20 cellular contexts compared by ENCODE assay signal in genomic region chr10:98193030-98193429, GRCh38. TPM values are rescaled to one million over a fixed set of nuclear protein-coding genes. Genes with fewer than 3 reads are reported as not detected.
DNase-seq lines count a peak whose midpoint lies in the region; ATAC-seq, FAIRE-seq and TF ChIP-seq lines count a peak whose summit lies in the region.
"Had no signal": no experiment of that assay in that cellular context is flagged by ENCODE, and none has a peak within 500 bp of the region (broad histone marks: within the 10 kb centered on the region; RNA-seq: fewer than 3 reads in every experiment).

No MANE protein-coding gene starts in this region.

- DNase-seq in HepG2 (ENCODE audit: low spot score) = no peak
- no peak for DNase-seq in right lobe of liver
- DNase-seq in IMR-90 = no peak
- DNase-seq in mucosa of descending colon = no peak
- DNase-seq: ACHN; AML-193; BE2C; CD4-positive, alpha-beta T cell; CD8-positive, alpha-beta memory T cell; DMS53; DMS79 treated with DMSO at 0.1 percent for 48 hours; GF-D8; GM23248; HFFc6 had no signal

- no peak overlapping the region for H2BK15ac ChIP-seq in IMR-90 (ENCODE audit: low read depth, low read length)

- no peak overlapping the region for H3K14ac ChIP-seq in IMR-90 (replicated peaks; ENCODE audit: low read depth, low read length)

- H3K18ac ChIP-seq in IMR-90 (ENCODE audit: low read depth, low read length) = no peak overlapping the region

- no peak for TF ChIP-seq POLR2A in HepG2 (IDR thresholded peaks at IDR 0.05; ENCODE audit: insufficient read depth in 1 of 2, low read depth in 2 of 2, low read length in 2 of 2)
- no peak for TF ChIP-seq POLR2A in right lobe of liver (IDR thresholded peaks at IDR 0.05)
- no peak for TF ChIP-seq POLR2A in IMR-90 (IDR thresholded peaks at IDR 0.05; ENCODE audit: low read depth, low read length)

- in situ Hi-C loops in HepG2 (cut with HindIII; ENCODE audit: extremely low pct_ligation_motif_present, low pct_unique_long_range_greater_than_20kb) (no loop called here), IMR-90 (cut with MboI; ENCODE audit: low sequenced_read_pairs) (no loop called here)

- no peak for TF ChIP-seq RAD21 in HepG2 (CRISPR knock-in tag; IDR thresholded peaks at IDR 0.05)
- no peak for TF ChIP-seq RAD21 in IMR-90 (IDR thresholded peaks at IDR 0.05; ENCODE audit: low read length)

- H3K4me2 ChIP-seq in HepG2 (ENCODE audit: low read depth, low read length) = no peak overlapping the region
- no peak overlapping the region for H3K4me2 ChIP-seq in IMR-90 (ENCODE audit: low read depth, low read length)
- H3K4me2 ChIP-seq: BLaER1 treated with 17β-estradiol and CSF1 and Interleukin-3, amounts not matched to agents 10 nM and 100 nM had no signal

- TF ChIP-seq CTCF in HepG2 (CRISPR knock-in tag; IDR thresholded peaks at IDR 0.05) = no peak
- TF ChIP-seq CTCF in right lobe of liver (IDR thresholded peaks at IDR 0.05) = no peak
- TF ChIP-seq CTCF in IMR-90 (conservative IDR thresholded peaks at IDR 0.05; ENCODE audit: low read depth, low read length) = no peak
- TF ChIP-seq CTCF in mucosa of descending colon (IDR thresholded peaks at IDR 0.05) = no peak

- intact Hi-C loops in HepG2 (cut with micrococcal nuclease; ENCODE audit: unreplicated experiment) = no loop called here
- intact Hi-C loops in right lobe of liver (cut with DNase I) = no loop called here
- intact Hi-C loops in IMR-90 (cut with micrococcal nuclease) = no loop called here
- intact Hi-C loops in mucosa of descending colon (cut with DNase I, micrococcal nuclease) = no loop called here

- no peak overlapping the region for H4K5ac ChIP-seq in IMR-90 (ENCODE audit: low read depth, low read length)

- H2BK120ac ChIP-seq in IMR-90 (ENCODE audit: low read depth, low read length) = no peak overlapping the region

- TF ChIP-seq EP300 in HepG2 (IDR thresholded peaks at IDR 0.05; ENCODE audit: low read depth in 2 of 2, low read length in 2 of 2) = no peak
- TF ChIP-seq EP300 in HepG2 (CRISPR knock-in tag; IDR thresholded peaks at IDR 0.05; ENCODE audit: borderline replicate concordance) = no peak

- 0 out of 5 replicates have a peak, but pooled peaks cover 0 to under 1% of the 10 kb centered on the region in 2 experiments for H3K36me3 ChIP-seq in HepG2 (replicated peaks in 1 of 2; ENCODE audit: control insufficient read depth in 1 of 2, insufficient read depth in 2 of 2, low read length in 2 of 2)
- H3K36me3 ChIP-seq in right lobe of liver = no peaks in the 10 kb centered on the region
- H3K36me3 ChIP-seq in IMR-90 (ENCODE audit: control insufficient read depth, insufficient read depth, low read length) = no peaks in the 10 kb centered on the region; the same call in 1 of the 2 replicates
- no peaks in the 10 kb centered on the region for H3K36me3 ChIP-seq in mucosa of descending colon (ENCODE audit: low read depth)

- no TSS peak for BruUV-seq in HepG2 (replicated peaks; lab: Mats Ljungman, UMichigan)
- BruUV-seq in IMR-90 (replicated peaks; lab: Mats Ljungman, UMichigan) = no TSS peak

- no peak overlapping the region for H3K23ac ChIP-seq in IMR-90 (ENCODE audit: low read depth, low read length)

- H2BK5ac ChIP-seq in IMR-90 (ENCODE audit: low read depth, low read length, poor library complexity, severe bottlenecking) = no peak overlapping the region

- no peak overlapping the region for H2BK20ac ChIP-seq in IMR-90 (ENCODE audit: low read depth, low read length)

- no peak overlapping the region for H4K91ac ChIP-seq in IMR-90 (ENCODE audit: insufficient read depth, low read depth, low read length)

- no peak overlapping the region for H4K8ac ChIP-seq in IMR-90 (ENCODE audit: low read depth in 2 of 2, low read length in 2 of 2)

- H3K9me1 ChIP-seq in IMR-90 (ENCODE audit: insufficient read depth, low read length) = no peaks in the 10 kb centered on the region

- dilution Hi-C loops in IMR-90 (cut with HindIII; ENCODE audit: low sequenced_read_pairs, unreplicated experiment) = no loop called here

- H3K4me1 ChIP-seq in HepG2 (ENCODE audit: insufficient read depth, low read length) (no peaks in the 10 kb centered on the region; the same call in 1 of the 2 replicates), right lobe of liver (no peaks in the 10 kb centered on the region), IMR-90 (ENCODE audit: control insufficient read depth, insufficient read depth, low read length) (no peaks in the 10 kb centered on the region), mucosa of descending colon (ENCODE audit: low read depth) (no peaks in the 10 kb centered on the region)
- H3K4me1 ChIP-seq: BE2C, HAP-1 had no signal

- H3K4me3 ChIP-seq in HepG2 (replicated peaks in 1 of 3; ENCODE audit: insufficient read depth in 1 of 3, low read depth in 2 of 3, low read length in 3 of 3) (no peak overlapping the region), right lobe of liver (no peak overlapping the region), IMR-90 (ENCODE audit: insufficient read depth, low read depth, low read length) (no peak overlapping the region), mucosa of descending colon (no peak overlapping the region)
- H3K4me3 ChIP-seq: BLaER1 treated with 17β-estradiol and CSF1 and Interleukin-3, amounts not matched to agents 10 nM and 100 nM; GM23248; HAP-1 had no signal

- H3K79me2 ChIP-seq in HepG2 (ENCODE audit: insufficient read depth, low read length) = no peaks in the 10 kb centered on the region

- H3K9me3 ChIP-seq in HepG2 (ENCODE audit: low read length) = no peaks in the 10 kb centered on the region
- no peaks in the 10 kb centered on the region for H3K9me3 ChIP-seq in right lobe of liver
- no peaks in the 10 kb centered on the region for H3K9me3 ChIP-seq in IMR-90 (ENCODE audit: control insufficient read depth, insufficient read depth, low read length)
- H3K9me3 ChIP-seq in mucosa of descending colon = no peaks in the 10 kb centered on the region
- H3K9me3 ChIP-seq: BE2C, HAP-1 had no signal

- no peak overlapping the region for H3K27ac ChIP-seq in HepG2 (ENCODE audit: extremely low read length, insufficient read depth, low read length)
- no peak overlapping the region for H3K27ac ChIP-seq in right lobe of liver
- no peak overlapping the region for H3K27ac ChIP-seq in IMR-90 (ENCODE audit: insufficient read depth, low read length)
- H3K27ac ChIP-seq: 22Rv1; BLaER1 treated with 17β-estradiol and CSF1 and Interleukin-3, amounts not matched to agents 10 nM and 100 nM; GM23248 had no signal

- WGBS in HepG2 (ENCODE audit: low lambda C conversion rate) = 97% methylated on average over 2 of the region's 2 CpGs
- 75% methylated on average over 2 of the region's 2 CpGs for WGBS in right lobe of liver (ENCODE audit: insufficient coverage, low coverage, low lambda C conversion rate, missing lambda C conversion rate)
- no CpG with 5 or more reads among the region's 2 CpGs for WGBS in IMR-90 (ENCODE audit: extremely low coverage in 2 of 2, insufficient read length in 1 of 2), 2 experiments

- H3K79me1 ChIP-seq in IMR-90 (ENCODE audit: low read depth in 1 of 2, low read length in 2 of 2) = peaks cover 11% of the 10 kb centered on the region in 2 experiments

- H2AFZ ChIP-seq in HepG2 (ENCODE audit: low read length) (no peak overlapping the region), IMR-90 (replicated peaks; ENCODE audit: low read length, poor library complexity) (no peak overlapping the region)
- H2AFZ ChIP-seq: GM23248 had no signal

- no peak overlapping the region for H3K4ac ChIP-seq in IMR-90 (ENCODE audit: low read depth, low read length)

- CTCF ChIA-PET in HepG2 (lab: Yijun Ruan, JAX; ENCODE audit: low intra/inter-chr PET ratio, low total read pairs) = no interaction called here
- CTCF ChIA-PET in IMR-90 (lab: Yijun Ruan, JAX) = no interaction called here

- no peak overlapping the region for H2AK9ac ChIP-seq in IMR-90 (replicated peaks; ENCODE audit: low read depth, low read length, poor library complexity)

- ATAC-seq in HepG2 = no peak
- no peak for ATAC-seq in right lobe of liver
- ATAC-seq in IMR-90 (ENCODE audit: low read depth) = no peak
- no peak for ATAC-seq in GM19463 (IDR thresholded peaks at IDR 0.05; ENCODE audit: unreplicated experiment)
- no peak for ATAC-seq in mucosa of descending colon

- H3K56ac ChIP-seq in IMR-90 (ENCODE audit: extremely low read depth, insufficient read depth, low read length) = no peak overlapping the region

- H4K20me1 ChIP-seq in HepG2 (ENCODE audit: insufficient read depth, low read length) (peaks cover 2% of the 10 kb centered on the region; the same call in 1 of the 2 replicates), IMR-90 (ENCODE audit: insufficient read depth, low read length) (0 out of 2 replicates have a peak, but pooled peaks cover 2% of the 10 kb centered on the region)

- H3K9ac ChIP-seq in HepG2 (ENCODE audit: insufficient read depth, low read depth, low read length) (no peak overlapping the region), IMR-90 (ENCODE audit: low read depth, low read length) (no peak overlapping the region)
- H3K9ac ChIP-seq: BLaER1 treated with 17β-estradiol and CSF1 and Interleukin-3, amounts not matched to agents 10 nM and 100 nM; GM23248 had no signal

- no peak for FAIRE-seq in HepG2 (lab: Jason Lieb, UNC)
- FAIRE-seq in islet of Langerhans (lab: Jason Lieb, UNC) = peak; percentile 70
- FAIRE-seq: GM12891 had no signal

- POLR2A ChIA-PET in HepG2 (lab: Yijun Ruan, JAX) (no interaction called here), IMR-90 (lab: Charles Lee; ENCODE audit: unreplicated experiment) (no interaction called here)

- H3K27me3 ChIP-seq in HepG2 (ENCODE audit: control insufficient read depth in 1 of 2, insufficient read depth in 2 of 2, low read length in 2 of 2) (no peaks in the 10 kb centered on the region), right lobe of liver (no peaks in the 10 kb centered on the region), IMR-90 (ENCODE audit: control insufficient read depth, insufficient read depth, low read length) (no peaks in the 10 kb centered on the region)
- H3K27me3 ChIP-seq: BE2C; BLaER1 treated with 17β-estradiol and CSF1 and Interleukin-3, amounts not matched to agents 10 nM and 100 nM had no signal

- H2AK5ac ChIP-seq in IMR-90 (ENCODE audit: low read depth, low read length) = no peak overlapping the region

RNA-seq across cellular contexts. Expression of gene R3HCC1L, which starts 58.6 kb away (rescaled TPM):
- total RNA-seq in HepG2 (2016; rRNA removed; fragmentation: Illumina TruSeq; extraction: Trizol) (12.2 and 14.7 TPM in 2 replicates), right lobe of liver (1 to 10 TPM; 5.0 to 6.5 (median 5.5) TPM), IMR-90 (2012; rRNA removed) (14.7 and 19.4 TPM in 2 replicates), mucosa of descending colon (10 to 100 TPM; 15.3 to 22.8 (median 18.8) TPM)
- 6.4 and 8.3 TPM in 2 replicates for total RNA-seq in HepG2 (2016; cell fraction: cytosol; rRNA removed; fragmentation: Illumina TruSeq; extraction: Trizol; ENCODE audit: low read depth)
- 12.3 and 16.1 TPM in 2 replicates for total RNA-seq in HepG2 (2016; cell fraction: insoluble cytoplasmic fraction; rRNA removed; fragmentation: Illumina TruSeq; extraction: Trizol)
- 7.8 and 9.8 TPM in 2 replicates for total RNA-seq in HepG2 (2016; cell fraction: membrane; rRNA removed; fragmentation: Illumina TruSeq; extraction: Trizol)
- 15.8 and 17.6 TPM in 2 replicates for total RNA-seq in HepG2 (2016; cell fraction: nucleus; rRNA removed; fragmentation: Illumina TruSeq; extraction: Trizol)
- polyA plus RNA-seq in HepG2 (2011; rRNA removed) (6.0 and 6.5 TPM in 2 replicates), IMR-90 (2012; rRNA removed) (8.0 and 8.3 TPM in 2 replicates)
- 3.5 and 5.4 TPM in 2 replicates for polyA plus RNA-seq in HepG2 (2011; cell fraction: cytosol; rRNA removed)
- polyA plus RNA-seq in HepG2 (2011; cell fraction: nucleus; rRNA removed) = 5.4 and 5.5 TPM in 2 replicates
- polyA plus RNA-seq in HepG2 (2012) = 6.1 and 6.8 TPM in 2 replicates
- 1.1 and 1.2 TPM in 2 replicates for polyA plus RNA-seq in HepG2 (2016; cell fraction: cytosol; fragmentation: Illumina TruSeq; extraction: Trizol; ENCODE audit: low read depth)
- 11.7 and 14.4 TPM in 2 replicates for polyA plus RNA-seq in HepG2 (2016; cell fraction: insoluble cytoplasmic fraction; fragmentation: Illumina TruSeq; extraction: Trizol; ENCODE audit: low read depth)
- 2.4 TPM in 2 replicates for polyA plus RNA-seq in HepG2 (2016; cell fraction: membrane; fragmentation: Illumina TruSeq; extraction: Trizol; ENCODE audit: low read depth)
- polyA plus RNA-seq in HepG2 (2016; cell fraction: nucleus; fragmentation: Illumina TruSeq; extraction: Trizol; ENCODE audit: insufficient read depth, low read depth) = 11.5 and 12.8 TPM in 2 replicates
- 4.4 and 10.2 TPM in 2 replicates for polyA minus RNA-seq in HepG2 (2011; rRNA and poly(A)+ RNA removed; ENCODE audit: low replicate concordance)
- polyA minus RNA-seq in HepG2 (2011; cell fraction: cytosol; rRNA and poly(A)+ RNA removed) = 5.9 and 6.1 TPM in 2 replicates
- polyA minus RNA-seq in HepG2 (2011; cell fraction: nucleus; rRNA and poly(A)+ RNA removed) = 40.9 and 41.9 TPM in 2 replicates
- 1.3 and 2.9 TPM in 2 replicates for polyA plus RNA-seq in IMR-90 (2012; cell fraction: cytosol; rRNA removed)
- 1.8 and 14.6 TPM in 2 replicates for polyA plus RNA-seq in IMR-90 (2012; cell fraction: nucleus; rRNA removed; ENCODE audit: low replicate concordance)
